In the genomic region with DNA sequence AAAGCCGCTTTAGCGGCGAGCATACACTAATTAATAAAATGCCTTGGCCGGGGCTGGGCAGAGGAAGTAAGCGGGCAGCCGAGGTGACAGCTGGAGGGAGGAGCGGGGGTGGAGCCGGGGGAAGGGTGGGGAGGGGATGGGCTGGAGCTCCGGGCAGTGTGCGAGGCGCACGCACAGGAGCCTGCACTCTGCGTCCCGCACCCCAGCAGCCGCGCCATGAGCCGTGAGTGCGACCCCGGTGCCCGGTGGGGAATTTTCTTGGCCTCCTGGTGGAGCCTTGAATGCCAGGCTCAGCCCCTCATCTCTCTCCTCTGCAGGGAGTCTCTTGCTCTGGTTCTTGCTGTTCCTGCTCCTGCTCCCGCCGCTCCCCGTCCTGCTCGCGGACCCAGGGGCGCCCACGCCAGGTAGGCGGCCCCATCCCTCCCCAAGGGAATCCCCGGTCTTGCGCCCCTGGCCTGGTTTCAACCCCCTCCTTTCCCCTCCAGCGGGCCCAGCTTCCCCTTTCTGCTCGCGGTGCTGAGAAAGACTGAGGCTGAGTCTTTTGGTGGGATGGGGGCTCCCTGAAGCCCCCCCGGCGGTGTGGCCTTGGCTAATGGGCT, we compare ENCODE assay signal across 9 cellular contexts. TPM values are rescaled to one million over a fixed set of nuclear protein-coding genes. Genes with fewer than 3 reads are reported as not detected.
A peak's percentile ranks its signal among the peaks of the same experiment; 100 is the strongest.
DNase-seq lines count a peak whose midpoint lies in the region; ATAC-seq, FAIRE-seq and TF ChIP-seq lines count a peak whose summit lies in the region.
"Had no signal": no experiment of that assay in that cellular context is flagged by ENCODE, and none has a peak within 500 bp of the region (broad histone marks: within the 10 kb centered on the region; RNA-seq: fewer than 3 reads in every experiment).

TSS of gene PTGS1 (plus strand) at position 156 of the 599 bp plus-strand sequence. CDS start at position 217, 61 bp downstream.

- POLR2A ChIA-PET in GM12878 (lab: Charles Lee) = no interaction called here

- H2AFZ ChIP-seq in GM23338 = peak within 1 kb of the TSS; percentile 97
- H2AFZ ChIP-seq in GM12878 (ENCODE audit: control insufficient read depth, low read depth, low read length) = peak within 1 kb of the TSS; percentile 80
- peak within 1 kb of the TSS; percentile 50 for H2AFZ ChIP-seq in keratinocyte (ENCODE audit: control insufficient read depth, low read length)

- RAD21 ChIA-PET in GM12878 (lab: Charles Lee; ENCODE audit: unreplicated experiment) = no interaction called here

- WGBS in GM12878 (ENCODE audit: insufficient coverage, insufficient replicate concordance, low lambda C conversion rate, missing lambda C conversion rate) = 5% methylated on average over 20 of the region's 35 CpGs

- FAIRE-seq in GM12878 (lab: Jason Lieb, UNC) (no peak), keratinocyte (lab: Jason Lieb, UNC) (no peak)
- FAIRE-seq: A549 had no signal

- H3K4me3 ChIP-seq in GM23338 (peak within 1 kb of the TSS; percentile 75), GM12878 (peak within 1 kb of the TSS; percentile 57), keratinocyte (ENCODE audit: control insufficient read depth in 2 of 3, extremely low read depth in 1 of 3, insufficient read depth in 2 of 3, low read depth in 1 of 3, low read length in 3 of 3) (peak within 1 kb of the TSS; percentile 21 to 43 (median 39)), stomach smooth muscle (ENCODE audit: low read length in 2 of 2) (peak within 1 kb of the TSS; percentile 69 to 78)
- H3K4me3 ChIP-seq: A549 had no signal

- dilution Hi-C loops in keratinocyte (cut with MboI; ENCODE audit: extremely low pct_ligation_motif_present, low sequenced_read_pairs) = no loop called here

- peaks cover 46% of the 10 kb centered on the region for H3K27me3 Mint-ChIP-seq in GM23338 (ENCODE audit: insufficient read depth, low read depth, poor library complexity)

- no peak for TF ChIP-seq EP300 in GM12878 (IDR thresholded peaks at IDR 0.05; ENCODE audit: borderline replicate concordance in 1 of 2, control insufficient read depth in 1 of 2, low read depth in 2 of 2, low read length in 2 of 2)

- H3K27ac Mint-ChIP-seq in GM23338 = no peak within 1 kb of the TSS

- no peaks in the 10 kb centered on the region for H3K9me2 ChIP-seq in GM23338 (ENCODE audit: insufficient read depth)

- H3K27ac ChIP-seq in GM23338 (ENCODE audit: low read depth) (no peak within 1 kb of the TSS), GM12878 (ENCODE audit: control insufficient read depth, insufficient read depth) (no peak within 1 kb of the TSS), keratinocyte (ENCODE audit: control insufficient read depth, insufficient read depth, low read length) (no peak within 1 kb of the TSS), stomach smooth muscle (ENCODE audit: low read length) (no peak within 1 kb of the TSS)
- H3K27ac ChIP-seq: A549 had no signal

- H4K20me1 ChIP-seq in GM23338 (replicated peaks; ENCODE audit: insufficient read depth) (0 out of 2 replicates have a peak, but pooled peaks cover 4% of the 10 kb centered on the region), GM12878 (ENCODE audit: control insufficient read depth, insufficient read depth) (no peaks in the 10 kb centered on the region), keratinocyte (ENCODE audit: control insufficient read depth, extremely low read depth, insufficient read depth, low read length) (no peaks in the 10 kb centered on the region)

- no peaks in the 10 kb centered on the region for H3K9me1 ChIP-seq in keratinocyte (ENCODE audit: control insufficient read depth, extremely low read depth, insufficient read depth, low read length)

- no peaks in the 10 kb centered on the region for H3F3A ChIP-seq in GM23338 (replicated peaks; ENCODE audit: low read depth)

- H3K9me3 ChIP-seq in GM12878 (replicated peaks; ENCODE audit: control insufficient read depth, insufficient read depth, low read length) = no peaks in the 10 kb centered on the region; the same call in 2 of the 3 replicates
- no peaks in the 10 kb centered on the region for H3K9me3 ChIP-seq in keratinocyte (ENCODE audit: control insufficient read depth, low read depth, low read length)
- H3K9me3 ChIP-seq in stomach smooth muscle (ENCODE audit: control insufficient read depth in 2 of 2, low read length in 2 of 2) = no peaks in the 10 kb centered on the region
- H3K9me3 ChIP-seq: A549 had no signal

- peak; percentile 73 for ATAC-seq in GM23338
- peak; percentile 90 for ATAC-seq in GM12878
- ATAC-seq: A549 had no signal

- in situ Hi-C loops in GM12878 (cut with MboI) = no loop called here

- H3K79me2 ChIP-seq in GM23338 (replicated peaks; ENCODE audit: insufficient read depth) (no peaks in the 10 kb centered on the region), GM12878 (ENCODE audit: control insufficient read depth, insufficient read depth, low read length) (no peaks in the 10 kb centered on the region), keratinocyte (ENCODE audit: control insufficient read depth, insufficient read depth, low read length) (no peaks in the 10 kb centered on the region)

- peak within 1 kb of the TSS; percentile 70 for H3K4me3 Mint-ChIP-seq in GM23338

- no peak for TF ChIP-seq POLR2A in GM12878 (IDR thresholded peaks at IDR 0.05; ENCODE audit: low read depth, low read length)

- H3K36me3 Mint-ChIP-seq in GM23338 (ENCODE audit: low read depth) = no peaks in the 10 kb centered on the region; the same call in 2 of the 3 replicates

- H3K27me3 ChIP-seq in GM23338 (ENCODE audit: insufficient read depth) (peaks cover 61% of the 10 kb centered on the region), GM12878 (replicated peaks in 1 of 2; ENCODE audit: control insufficient read depth in 2 of 2, insufficient read depth in 2 of 2, low read length in 1 of 2) (no peaks in the 10 kb centered on the region), keratinocyte (ENCODE audit: control insufficient read depth, extremely low read depth, insufficient read depth, low read length) (no peaks in the 10 kb centered on the region), stomach smooth muscle (ENCODE audit: control insufficient read depth in 1 of 2, insufficient read depth in 2 of 2, low read length in 2 of 2) (no peaks in the 10 kb centered on the region)

- peaks cover 36% of the 10 kb centered on the region for H3K4me1 ChIP-seq in GM23338 (ENCODE audit: insufficient read depth)
- H3K4me1 ChIP-seq in GM12878 (ENCODE audit: control insufficient read depth, insufficient read depth, low read length) = peaks cover 26% of the 10 kb centered on the region
- peaks cover 41% of the 10 kb centered on the region for H3K4me1 ChIP-seq in keratinocyte (ENCODE audit: control insufficient read depth, extremely low read depth, insufficient read depth, low read length)
- H3K4me1 ChIP-seq in stomach smooth muscle (ENCODE audit: control insufficient read depth, insufficient read depth, low read length) = peaks cover 49% of the 10 kb centered on the region

- SMC1A ChIA-PET in GM12878 (lab: Charles Lee; ENCODE audit: uncharacterized antibody, unreplicated experiment) = interaction anchor here (1.0 kb wide), 1 partner anchor 20 kb away, joined by 3 read pairs; no protein-coding TSS in a partner anchor

- H3K4me2 ChIP-seq in GM23338 (peak within 1 kb of the TSS; percentile 94), GM12878 (ENCODE audit: control insufficient read depth, insufficient read depth) (peak within 1 kb of the TSS; percentile 90), keratinocyte (ENCODE audit: control insufficient read depth, extremely low read depth, insufficient read depth, low read depth, low read length) (peak within 1 kb of the TSS; percentile 78)
- H3K4me2 ChIP-seq: A549 had no signal

- no peaks in the 10 kb centered on the region for H3K36me3 ChIP-seq in GM23338 (ENCODE audit: insufficient read depth)
- no peaks in the 10 kb centered on the region for H3K36me3 ChIP-seq in GM12878 (ENCODE audit: control insufficient read depth in 2 of 2, insufficient read depth in 2 of 2, low read length in 1 of 2)
- H3K36me3 ChIP-seq in keratinocyte (ENCODE audit: control insufficient read depth in 2 of 2, extremely low read depth in 1 of 2, insufficient read depth in 2 of 2, low read length in 2 of 2) = no peaks in the 10 kb centered on the region
- no peaks in the 10 kb centered on the region for H3K36me3 ChIP-seq in stomach smooth muscle (ENCODE audit: control insufficient read depth in 2 of 2, insufficient read depth in 2 of 2, low read length in 2 of 2)

- no TSS peak for BruUV-seq in GM12878 (replicated peaks; lab: Mats Ljungman, UMichigan)

- H3K4me1 Mint-ChIP-seq in GM23338 = peaks cover 30% of the 10 kb centered on the region

- no peak for TF ChIP-seq RAD21 in GM12878 (IDR thresholded peaks at IDR 0.05; ENCODE audit: insufficient read depth, low read depth, low read length)

- TF ChIP-seq CTCF in GM23338 (conservative IDR thresholded peaks at IDR 0.05; ENCODE audit: low read depth in 2 of 2) (no peak), GM12878 (IDR thresholded peaks at IDR 0.05 in 2 of 3, conservative IDR thresholded peaks at IDR 0.05 in 1 of 3; ENCODE audit: control insufficient read depth in 2 of 3, extremely low read depth in 1 of 3, insufficient read depth in 1 of 3, low read depth in 3 of 3, low read length in 3 of 3) (no peak), keratinocyte (optimal IDR thresholded peaks at IDR 0.05 in 1 of 3, IDR thresholded peaks at IDR 0.05 in 1 of 3, conservative IDR thresholded peaks at IDR 0.05 in 1 of 3; ENCODE audit: extremely low read depth in 1 of 3, insufficient read depth in 2 of 3, low read length in 3 of 3) (no peak)

- H3K9me3 Mint-ChIP-seq in GM23338 = peaks cover 2% of the 10 kb centered on the region; the same call in 1 of the 3 replicates

- CTCF ChIA-PET in GM12878 (lab: Yijun Ruan, JAX) = no interaction called here

- DNase-seq in DMS53 (lab: John Stamatoyannopoulos, UW) (peak; percentile 63), DMS53 treated with DMSO at 0.1 percent for 48 hours (lab: John Stamatoyannopoulos, UW; ENCODE audit: unreplicated experiment) (no peak), GM23338 (ENCODE audit: low spot score) (peak; percentile 77), NCI-H2171 (lab: John Stamatoyannopoulos, UW) (peak; percentile 28), GM12878 (ENCODE audit: low read depth, low spot score) (no peak), keratinocyte (ENCODE audit: low read depth, low spot score) (no peak), NCI-H1694 treated with DMSO at 0.1 percent for 48 hours (lab: John Stamatoyannopoulos, UW) (no peak)

- intact Hi-C loops in GM12878 (cut with micrococcal nuclease; ENCODE audit: unreplicated experiment) = no loop called here

- H3K9ac ChIP-seq in GM12878 (ENCODE audit: control insufficient read depth, insufficient read depth, low read length) (peak within 1 kb of the TSS; percentile 50; the same call in 1 of the 2 replicates), keratinocyte (ENCODE audit: control insufficient read depth, extremely low read depth, insufficient read depth, low read length) (peak within 1 kb of the TSS; percentile 18), stomach smooth muscle (ENCODE audit: low read length in 2 of 2) (peak within 1 kb of the TSS; percentile 47 to 59)

RNA-seq across cellular contexts. Expression of gene PTGS1, which starts in this region (rescaled TPM):
- 1.0 and 1.3 TPM in 2 replicates for total RNA-seq in GM23338 (2014; rRNA removed; shearing (Covaris generic))
- polyA plus RNA-seq in GM23338 (2016; fragmentation: Nextera tagmentation; extraction: Ambion mirVana) = 0.10 and 0.48 TPM in 2 replicates
- total RNA-seq in GM12878 (2013; cell fraction: nucleolus; rRNA removed) = 2.3 and 3.1 TPM in 2 replicates
- total RNA-seq in GM12878 (2014; rRNA removed) = 0.98 and 1.3 TPM in 2 replicates
- 0.69 and 0.72 TPM in 2 replicates for total RNA-seq in GM12878 (2014; rRNA removed; fragmentation: Illumina TruSeq; extraction: Trizol)
- 1.2 TPM in 2 replicates for total RNA-seq in GM12878 (2021)
- polyA plus RNA-seq in GM12878 (2011; ENCODE audit: low read depth) = 1.5 TPM
- 2.1 and 2.8 TPM in 2 replicates for polyA plus RNA-seq in GM12878 (2011; rRNA removed)
- polyA plus RNA-seq in GM12878 (2011; cell fraction: cytosol; rRNA removed) = 3.0 and 3.2 TPM in 2 replicates
- 2.8 and 4.0 TPM in 2 replicates for polyA plus RNA-seq in GM12878 (2011; cell fraction: nucleus; rRNA removed)
- 1.4 and 1.6 TPM in 2 replicates for polyA plus RNA-seq in GM12878 (2012)
- polyA plus RNA-seq in GM12878 (2014; fragmentation: Illumina TruSeq; extraction: Trizol) = 0.78 and 0.84 TPM in 2 replicates
- polyA plus RNA-seq in GM12878 (2014; fragmentation: Nextera tagmentation; extraction: Ambion mirVana) = 1 to 10 TPM in 1 of 2 experiments, under 1 TPM in 1; 0.60 to 1.1 TPM
- 1.1 and 1.4 TPM in 2 replicates for polyA plus RNA-seq in GM12878 (2014; rRNA removed)
- polyA plus RNA-seq in GM12878 (2016; fragmentation: Nextera tagmentation; extraction: Ambion mirVana) = under 1 TPM; 0.16 to 0.48 TPM
- polyA minus RNA-seq in GM12878 (2011; rRNA and poly(A)+ RNA removed) = 1.4 and 2.4 TPM in 2 replicates
- polyA minus RNA-seq in GM12878 (2011; cell fraction: cytosol; rRNA and poly(A)+ RNA removed) = 0.62 and 1.3 TPM in 2 replicates
- 0.77 and 0.85 TPM in 2 replicates for polyA minus RNA-seq in GM12878 (2011; cell fraction: nucleus; rRNA and poly(A)+ RNA removed)
- 2.4 to 4.5 TPM (median 4.0 TPM) in 3 replicates for polyA plus RNA-seq in keratinocyte
- polyA plus RNA-seq in keratinocyte (2011; ENCODE audit: low read depth) = 0.05 TPM
- 1.8 and 2.0 TPM in 2 replicates for polyA plus RNA-seq in keratinocyte (2011; cell fraction: cytosol; rRNA removed)
- 3.6 and 4.6 TPM in 2 replicates for polyA plus RNA-seq in keratinocyte (2011; cell fraction: nucleus; rRNA removed)
- 0.49 and 3.2 TPM in 2 replicates for polyA plus RNA-seq in keratinocyte (2012; ENCODE audit: low replicate concordance)
- 3.7 to 6.1 TPM (median 5.8 TPM) in 3 replicates for polyA minus RNA-seq in keratinocyte
- polyA minus RNA-seq in keratinocyte (2011; cell fraction: cytosol; rRNA and poly(A)+ RNA removed) = 3.8 TPM
- polyA minus RNA-seq in keratinocyte (2011; cell fraction: nucleus; rRNA and poly(A)+ RNA removed) = 1.2 and 2.6 TPM in 2 replicates

Comparison
In these comparisons a context has a peak if more than half of its experiments do, and no peak if none do; other contexts are left out.
1. DNase-seq: peak in DMS53 (single experiment), GM23338 (single experiment) and NCI-H2171 (single experiment); none in DMS53 treated with DMSO at 0.1 percent for 48 hours (single experiment), GM12878 (single experiment), keratinocyte (single experiment) and NCI-H1694 treated with DMSO at 0.1 percent for 48 hours (single experiment).
2. Peak in every context shown above with its lines, with median percentiles within 50 percentile points of each other: H2AFZ ChIP-seq, H3K4me2 ChIP-seq, H3K4me3 ChIP-seq and H3K9ac ChIP-seq.